1 cellular context compared by ENCODE assay signal in the genomic region with DNA sequence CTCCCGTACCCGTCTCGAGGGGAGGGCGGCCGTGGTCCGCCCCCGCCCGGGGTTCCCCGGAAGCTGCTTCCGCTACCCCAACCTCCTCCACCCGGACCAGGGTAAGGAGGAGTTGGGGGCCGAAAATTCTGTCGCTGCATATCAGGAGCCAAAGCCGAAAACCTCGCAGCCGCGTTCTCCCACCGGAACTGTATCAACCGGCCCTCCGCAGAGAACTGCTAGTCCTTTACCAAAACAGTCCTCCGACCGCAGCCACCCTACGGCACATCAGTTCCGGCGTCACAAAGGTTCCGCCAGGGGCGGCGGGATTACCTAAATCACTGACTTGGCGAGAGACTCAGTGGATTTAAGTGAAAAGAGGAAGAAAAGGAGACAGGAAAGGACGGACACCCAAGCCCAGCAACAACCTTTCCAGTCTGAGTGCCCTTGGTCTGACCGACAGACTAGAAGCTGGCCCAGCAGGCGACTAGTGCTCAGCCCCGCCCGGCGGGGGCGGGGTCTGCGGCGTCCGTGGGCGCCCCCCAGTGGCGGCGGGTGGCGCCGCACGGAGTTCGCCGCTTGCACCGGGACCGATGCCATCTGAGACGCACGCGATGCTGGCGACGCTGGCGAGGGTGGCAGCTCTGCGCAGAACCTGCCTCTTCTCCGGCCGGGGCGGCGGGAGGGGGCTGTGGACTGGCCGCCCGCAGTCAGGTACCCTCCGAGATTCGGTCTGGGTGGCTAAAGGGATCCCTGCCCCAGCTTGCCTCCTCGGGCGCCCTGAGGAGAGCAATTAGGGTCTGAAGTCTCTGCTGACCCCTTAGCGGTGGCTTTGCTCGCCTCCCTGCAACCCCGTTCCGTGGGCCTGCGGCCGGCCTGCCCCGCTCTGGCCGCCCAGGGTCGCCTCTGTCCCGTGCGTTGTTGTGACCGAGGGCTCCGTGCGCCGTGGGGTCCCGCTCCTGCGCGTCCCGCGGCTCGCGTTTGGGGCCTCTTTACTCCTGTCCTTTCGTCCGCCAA.
TF ChIP-seq lines count a peak whose summit lies in the region.

A gene (minus strand): TSS at position 195 of the 996 bp plus-strand sequence. CDS start 55 bp downstream, at position 140.
A gene (plus strand): TSS at position 578 of the 996 bp plus-strand sequence.

TF ChIP-seq in WTC11, 78 proteins besides CTCF, POLR2A, EP300 and RAD21 (continued from another document):
- TF ChIP-seq, protein P1, sequence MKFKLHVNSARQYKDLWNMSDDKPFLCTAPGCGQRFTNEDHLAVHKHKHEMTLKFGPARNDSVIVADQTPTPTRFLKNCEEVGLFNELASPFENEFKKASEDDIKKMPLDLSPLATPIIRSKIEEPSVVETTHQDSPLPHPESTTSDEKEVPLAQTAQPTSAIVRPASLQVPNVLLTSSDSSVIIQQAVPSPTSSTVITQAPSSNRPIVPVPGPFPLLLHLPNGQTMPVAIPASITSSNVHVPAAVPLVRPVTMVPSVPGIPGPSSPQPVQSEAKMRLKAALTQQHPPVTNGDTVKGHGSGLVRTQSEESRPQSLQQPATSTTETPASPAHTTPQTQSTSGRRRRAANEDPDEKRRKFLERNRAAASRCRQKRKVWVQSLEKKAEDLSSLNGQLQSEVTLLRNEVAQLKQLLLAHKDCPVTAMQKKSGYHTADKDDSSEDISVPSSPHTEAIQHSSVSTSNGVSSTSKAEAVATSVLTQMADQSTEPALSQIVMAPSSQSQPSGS (CRISPR knock-in tag; IDR thresholded peaks at IDR 0.05; ENCODE audit: borderline replicate concordance, low read depth): peak; percentile 65; the same call in 1 of the 2 replicates
- no peak for TF ChIP-seq ZNF138 (CRISPR knock-in tag; conservative IDR thresholded peaks at IDR 0.05)
- peak; percentile 65; the same call in 1 of the 2 replicates for TF ChIP-seq TP53 (CRISPR knock-in tag; IDR thresholded peaks at IDR 0.05)
- peak; percentile 72; the same call in 1 of the 2 replicates for TF ChIP-seq ELF4 (CRISPR knock-in tag; IDR thresholded peaks at IDR 0.05; ENCODE audit: low read depth)
- TF ChIP-seq, protein P2, sequence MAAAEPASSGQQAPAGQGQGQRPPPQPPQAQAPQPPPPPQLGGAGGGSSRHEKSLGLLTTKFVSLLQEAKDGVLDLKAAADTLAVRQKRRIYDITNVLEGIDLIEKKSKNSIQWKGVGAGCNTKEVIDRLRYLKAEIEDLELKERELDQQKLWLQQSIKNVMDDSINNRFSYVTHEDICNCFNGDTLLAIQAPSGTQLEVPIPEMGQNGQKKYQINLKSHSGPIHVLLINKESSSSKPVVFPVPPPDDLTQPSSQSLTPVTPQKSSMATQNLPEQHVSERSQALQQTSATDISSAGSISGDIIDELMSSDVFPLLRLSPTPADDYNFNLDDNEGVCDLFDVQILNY (CRISPR knock-in tag; IDR thresholded peaks at IDR 0.05): peak; percentile 80; the same call in 1 of the 2 replicates
- TF ChIP-seq GABPB1 (CRISPR knock-in tag; IDR thresholded peaks at IDR 0.05): peak; percentile 31
- TF ChIP-seq, protein P3, sequence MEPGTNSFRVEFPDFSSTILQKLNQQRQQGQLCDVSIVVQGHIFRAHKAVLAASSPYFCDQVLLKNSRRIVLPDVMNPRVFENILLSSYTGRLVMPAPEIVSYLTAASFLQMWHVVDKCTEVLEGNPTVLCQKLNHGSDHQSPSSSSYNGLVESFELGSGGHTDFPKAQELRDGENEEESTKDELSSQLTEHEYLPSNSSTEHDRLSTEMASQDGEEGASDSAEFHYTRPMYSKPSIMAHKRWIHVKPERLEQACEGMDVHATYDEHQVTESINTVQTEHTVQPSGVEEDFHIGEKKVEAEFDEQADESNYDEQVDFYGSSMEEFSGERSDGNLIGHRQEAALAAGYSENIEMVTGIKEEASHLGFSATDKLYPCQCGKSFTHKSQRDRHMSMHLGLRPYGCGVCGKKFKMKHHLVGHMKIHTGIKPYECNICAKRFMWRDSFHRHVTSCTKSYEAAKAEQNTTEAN (CRISPR knock-in tag; IDR thresholded peaks at IDR 0.05): peak; percentile 78; the same call in 1 of the 2 replicates
- no peak for TF ChIP-seq ZNF423 (CRISPR knock-in tag; IDR thresholded peaks at IDR 0.05)
- TF ChIP-seq NR3C1 (CRISPR knock-in tag; conservative IDR thresholded peaks at IDR 0.05; ENCODE audit: low read depth): no peak; the same call in 1 of the 2 replicates
- TF ChIP-seq CBFB (CRISPR knock-in tag; IDR thresholded peaks at IDR 0.05; ENCODE audit: low read depth): no peak
- TF ChIP-seq ETV6 (CRISPR knock-in tag; IDR thresholded peaks at IDR 0.05): peak; percentile 80
- TF ChIP-seq, protein P4, sequence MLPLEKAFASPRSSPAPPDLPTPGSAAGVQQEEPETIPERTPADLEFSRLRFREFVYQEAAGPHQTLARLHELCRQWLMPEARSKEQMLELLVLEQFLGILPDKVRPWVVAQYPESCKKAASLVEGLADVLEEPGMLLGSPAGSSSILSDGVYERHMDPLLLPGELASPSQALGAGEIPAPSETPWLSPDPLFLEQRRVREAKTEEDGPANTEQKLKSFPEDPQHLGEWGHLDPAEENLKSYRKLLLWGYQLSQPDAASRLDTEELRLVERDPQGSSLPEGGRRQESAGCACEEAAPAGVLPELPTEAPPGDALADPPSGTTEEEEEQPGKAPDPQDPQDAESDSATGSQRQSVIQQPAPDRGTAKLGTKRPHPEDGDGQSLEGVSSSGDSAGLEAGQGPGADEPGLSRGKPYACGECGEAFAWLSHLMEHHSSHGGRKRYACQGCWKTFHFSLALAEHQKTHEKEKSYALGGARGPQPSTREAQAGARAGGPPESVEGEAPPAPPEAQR (CRISPR knock-in tag; IDR thresholded peaks at IDR 0.05): no peak
- no peak for TF ChIP-seq ZNF671 (CRISPR knock-in tag; IDR thresholded peaks at IDR 0.05)
TF ChIP-seq in WTC11: peak in this region for 28.
